1 cellular context compared by ENCODE assay signal in genomic region chr10:77537720-77538373, GRCh38.
A peak's percentile ranks its signal among the peaks of the same experiment; 100 is the strongest.
TF ChIP-seq lines count a peak whose summit lies in the region.

No MANE protein-coding gene starts in this region.

TF ChIP-seq in Ishikawa, 13 proteins besides CTCF, POLR2A, EP300 and RAD21 (continued from another document):
- TF ChIP-seq REST (IDR thresholded peaks at IDR 0.05; ENCODE audit: low read depth): no peak
- TF ChIP-seq NFIC (IDR thresholded peaks at IDR 0.05): peak; percentile 64
- TF ChIP-seq FOXM1 (IDR thresholded peaks at IDR 0.05; ENCODE audit: borderline replicate concordance, low read depth): no peak
TF ChIP-seq in Ishikawa: peak in this region for 2.
